In the genomic region with DNA sequence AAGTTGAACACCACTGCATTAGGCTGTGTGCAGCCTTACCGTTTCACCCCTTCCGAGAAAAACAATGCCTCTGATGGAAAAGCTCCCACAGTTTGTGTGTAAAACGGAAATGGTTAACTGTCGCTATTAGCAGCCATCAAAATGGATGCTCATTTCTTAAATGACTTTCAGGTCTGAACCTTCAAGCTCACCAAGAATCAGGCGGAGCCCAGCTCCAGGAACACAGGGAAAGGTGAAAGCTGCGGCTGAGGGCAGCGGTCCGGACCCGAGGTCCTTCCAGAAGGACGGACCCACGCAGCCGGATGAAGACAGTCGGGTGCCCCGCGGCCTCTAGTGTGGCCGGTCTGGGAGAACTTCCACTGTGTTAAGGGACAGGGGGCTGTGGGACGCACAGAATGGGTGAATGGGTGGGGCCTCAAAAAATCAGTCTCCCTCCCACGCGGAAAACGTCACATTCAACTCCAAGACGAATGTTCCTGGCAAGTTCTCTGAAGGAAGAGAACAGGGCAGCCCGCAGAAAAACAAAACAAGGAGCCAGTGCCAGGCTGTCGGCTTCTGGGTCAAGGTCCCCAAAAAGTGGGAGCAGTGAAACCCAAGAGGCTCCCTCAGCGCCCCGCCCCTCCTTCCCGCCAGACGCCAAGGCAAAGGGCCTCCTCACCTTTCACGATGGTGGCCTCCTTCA, we compare ENCODE assay signal across 8 cellular contexts. TPM values are rescaled to one million over a fixed set of nuclear protein-coding genes. Genes with fewer than 3 reads are reported as not detected.
DNase-seq lines count a peak whose midpoint lies in the region; FAIRE-seq and TF ChIP-seq lines count a peak whose summit lies in the region.
"Had no signal": no experiment of that assay in that cellular context is flagged by ENCODE, and none has a peak within 500 bp of the region (broad histone marks: within the 10 kb centered on the region; RNA-seq: fewer than 3 reads in every experiment).

No MANE protein-coding gene starts in this region.

- intact Hi-C loops in spleen (cut with DNase I; ENCODE audit: low total_unique reads): loop anchor here (10.0 kb wide), 1 partner anchor 637 kb away; no protein-coding TSS in a partner anchor

- H3K9me3 ChIP-seq in adipocyte (ENCODE audit: control insufficient read depth, low read length) (no peaks in the 10 kb centered on the region), keratinocyte (ENCODE audit: control insufficient read depth, low read depth, low read length) (no peaks in the 10 kb centered on the region), spleen (no peaks in the 10 kb centered on the region)

- H3K9ac ChIP-seq in adipocyte (ENCODE audit: low read length): peak overlapping the region; percentile 92
- H3K9ac ChIP-seq in keratinocyte (ENCODE audit: control insufficient read depth, extremely low read depth, insufficient read depth, low read length): peak overlapping the region; percentile 80

- H3K4me3 ChIP-seq in HL-60 (replicated peaks; ENCODE audit: insufficient read depth, low read length): peak overlapping the region; percentile 60
- H3K4me3 ChIP-seq in adipocyte (ENCODE audit: low read length): peak overlapping the region; percentile 89
- peak overlapping the region; percentile 35 to 86 (median 82) for H3K4me3 ChIP-seq in keratinocyte (ENCODE audit: control insufficient read depth in 2 of 3, extremely low read depth in 1 of 3, insufficient read depth in 2 of 3, low read depth in 1 of 3, low read length in 3 of 3)
- H3K4me3 ChIP-seq in spleen: peak overlapping the region in 6 of 8 donors; percentile 4 to 91 (median 58)
- H3K4me3 ChIP-seq: cardiac muscle cell had no signal

- DNase-seq in HL-60 (ENCODE audit: low read depth in 1 of 2, low spot score in 1 of 2) (no peak), adipocyte (ENCODE audit: low read depth) (peak; percentile 52), keratinocyte (ENCODE audit: low read depth, low spot score) (no peak), spleen (no peak), NCI-H524 treated with DMSO at 0.1 percent for 48 hours (lab: John Stamatoyannopoulos, UW) (no peak), HuH-7 (ENCODE audit: low spot score) (no peak)
- DNase-seq in central memory CD4-positive, alpha-beta T cell: no peak

- no peak for FAIRE-seq in keratinocyte (lab: Jason Lieb, UNC)

- dilution Hi-C loops in keratinocyte (cut with MboI; ENCODE audit: extremely low pct_ligation_motif_present, low sequenced_read_pairs): no loop called here

- H3K27me3 ChIP-seq in HL-60 (ENCODE audit: insufficient read depth, poor library complexity, severe bottlenecking) (no peaks in the 10 kb centered on the region), adipocyte (replicated peaks; ENCODE audit: control insufficient read depth, insufficient read depth, low read length) (no peaks in the 10 kb centered on the region), keratinocyte (ENCODE audit: control insufficient read depth, extremely low read depth, insufficient read depth, low read length) (no peaks in the 10 kb centered on the region), spleen (replicated peaks in 1 of 7) (peaks cover 0 to 16% (median 0%) of the 10 kb centered on the region in 7 donors)
- H3K27me3 ChIP-seq: cardiac muscle cell had no signal

- WGBS in spleen, 5 donors: 86 to 89% (median 88%) methylated on average over 28 of the region's 28 CpGs

- H3K79me2 ChIP-seq in keratinocyte (ENCODE audit: control insufficient read depth, insufficient read depth, low read length): peaks cover 81% of the 10 kb centered on the region

- H3K36me3 ChIP-seq in adipocyte (ENCODE audit: control insufficient read depth, insufficient read depth, low read length, severe bottlenecking): peaks cover 52% of the 10 kb centered on the region
- peaks cover 0 to 4% of the 10 kb centered on the region in 2 experiments for H3K36me3 ChIP-seq in keratinocyte (ENCODE audit: control insufficient read depth in 2 of 2, extremely low read depth in 1 of 2, insufficient read depth in 2 of 2, low read length in 2 of 2)
- H3K36me3 ChIP-seq in spleen: peaks cover 0 to 54% (median 24%) of the 10 kb centered on the region in 6 donors
- H3K36me3 ChIP-seq: cardiac muscle cell had no signal

- H3K27ac ChIP-seq in HL-60 (replicated peaks) (no peak overlapping the region; the same call in 1 of the 2 replicates), keratinocyte (ENCODE audit: control insufficient read depth, insufficient read depth, low read length) (peak overlapping the region; percentile 36), spleen (peak overlapping the region in 1 of 8 donors; percentile 54)
- H3K27ac ChIP-seq: cardiac muscle cell had no signal

- peaks cover 2% of the 10 kb centered on the region for H3K9me1 ChIP-seq in keratinocyte (ENCODE audit: control insufficient read depth, extremely low read depth, insufficient read depth, low read length)

- H3K4me2 ChIP-seq in keratinocyte (ENCODE audit: control insufficient read depth, extremely low read depth, insufficient read depth, low read depth, low read length): peak overlapping the region; percentile 96

- H3K4me1 ChIP-seq in adipocyte (ENCODE audit: control insufficient read depth, insufficient read depth, low read length): peaks cover 40% of the 10 kb centered on the region
- H3K4me1 ChIP-seq in keratinocyte (ENCODE audit: control insufficient read depth, extremely low read depth, insufficient read depth, low read length): peaks cover 44% of the 10 kb centered on the region
- peaks cover 16 to 86% (median 56%) of the 10 kb centered on the region in 6 donors for H3K4me1 ChIP-seq in spleen

- peak overlapping the region; percentile 37 for H2AFZ ChIP-seq in keratinocyte (ENCODE audit: control insufficient read depth, low read length)

- no peak for TF ChIP-seq POLR2A in spleen (IDR thresholded peaks at IDR 0.05)

- H4K20me1 ChIP-seq in keratinocyte (ENCODE audit: control insufficient read depth, extremely low read depth, insufficient read depth, low read length): peaks cover 3% of the 10 kb centered on the region

- TF ChIP-seq CTCF in HL-60 (IDR thresholded peaks at IDR 0.05; ENCODE audit: insufficient read depth, low read length) (no peak), keratinocyte (optimal IDR thresholded peaks at IDR 0.05 in 1 of 3, IDR thresholded peaks at IDR 0.05 in 1 of 3, conservative IDR thresholded peaks at IDR 0.05 in 1 of 3; ENCODE audit: extremely low read depth in 1 of 3, insufficient read depth in 2 of 3, low read length in 3 of 3) (no peak), spleen (IDR thresholded peaks at IDR 0.05 in 8 of 11, conservative IDR thresholded peaks at IDR 0.05 in 3 of 11) (no peak)

RNA-seq across cellular contexts. Expression of gene IRS2, which starts 4.9 kb away (rescaled TPM):
- 1.1 to 2.3 TPM (median 2.0 TPM) in 3 replicates for polyA plus RNA-seq in keratinocyte
- polyA plus RNA-seq in keratinocyte (2011; ENCODE audit: low read depth): 14.3 TPM
- polyA plus RNA-seq in keratinocyte (2011; cell fraction: cytosol; rRNA removed): 1.2 and 1.5 TPM in 2 replicates
- 3.1 and 3.8 TPM in 2 replicates for polyA plus RNA-seq in keratinocyte (2011; cell fraction: nucleus; rRNA removed)
- 3.7 and 13.2 TPM in 2 replicates for polyA plus RNA-seq in keratinocyte (2012; ENCODE audit: low replicate concordance)
- polyA minus RNA-seq in keratinocyte: 0.73 to 1.7 TPM (median 1.3 TPM) in 3 replicates
- polyA minus RNA-seq in keratinocyte (2011; cell fraction: cytosol; rRNA and poly(A)+ RNA removed): 3.5 TPM
- polyA minus RNA-seq in keratinocyte (2011; cell fraction: nucleus; rRNA and poly(A)+ RNA removed): 5.5 and 6.1 TPM in 2 replicates
- total RNA-seq in spleen: 10 to 100 TPM in 6 of 7 donors, 1 to 10 TPM in 1; 8.2 to 31.3 (median 17.5) TPM
- polyA plus RNA-seq in spleen: 1 to 10 TPM; 1.4 to 2.5 (median 2.0) TPM
